ENCODE assay signal across 9 cellular contexts in genomic region chr2:74938264-74938663, GRCh38.
"Had no signal": no experiment of that assay in that cellular context is flagged by ENCODE, and none has a peak within 500 bp of the region (broad histone marks: within the 10 kb centered on the region; RNA-seq: fewer than 3 reads in every experiment).

No MANE protein-coding gene starts in this region.

- H3K4me2 ChIP-seq: GM23338, KMS-11 had no signal

- H3K9me3 Mint-ChIP-seq: GM23338, H9 had no signal

- H3K4me3 Mint-ChIP-seq: GM23338, H9 had no signal

- H3K4me3 ChIP-seq: GM23338 had no signal

- H3K27ac Mint-ChIP-seq: GM23338, H9 had no signal

- H3K27ac ChIP-seq: KMS-11 had no signal

- H2AFZ ChIP-seq: GM23338 had no signal

- H3K4me1 Mint-ChIP-seq: GM23338, H9 had no signal

- ATAC-seq: GM23338 had no signal

- DNase-seq: H9, HCEC 1CT, Karpas-422, KBM-7 had no signal

- FAIRE-seq: H1, H54, HTR-8/SVneo had no signal

- H3K9ac ChIP-seq: KMS-11 had no signal
